18 cellular contexts compared by ENCODE assay signal in the genomic region with DNA sequence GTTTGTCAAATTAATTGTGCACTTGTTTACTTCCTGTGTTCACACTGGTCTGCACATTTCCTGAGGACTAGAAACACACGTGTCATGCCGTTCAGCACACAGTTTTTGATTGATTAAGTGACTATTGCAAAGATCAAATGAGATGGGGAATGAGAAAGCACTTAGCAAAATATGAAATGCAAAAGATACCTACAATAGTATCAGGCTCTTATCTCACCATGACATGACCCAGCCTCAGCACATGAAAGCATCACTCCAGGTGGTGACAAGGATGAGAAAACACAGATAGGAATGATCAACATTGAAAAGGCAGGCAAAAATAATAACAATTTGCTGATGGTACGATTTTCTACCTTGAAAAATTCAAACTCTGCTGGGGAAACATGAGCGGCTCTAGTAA. TPM values are rescaled to one million over a fixed set of nuclear protein-coding genes. Genes with fewer than 3 reads are reported as not detected.
A peak's percentile ranks its signal among the peaks of the same experiment; 100 is the strongest.
DNase-seq lines count a peak whose midpoint lies in the region; ATAC-seq lines count a peak whose summit lies in the region.
"Had no signal": no experiment of that assay in that cellular context is flagged by ENCODE, and none has a peak within 500 bp of the region (broad histone marks: within the 10 kb centered on the region; RNA-seq: fewer than 3 reads in every experiment).

No MANE protein-coding gene starts in this region.

- CTCF ChIA-PET in activated CD4-positive, alpha-beta memory T cell treated with anti-CD3 and anti-CD28 coated beads for 36 hours (lab: Charles Lee): no interaction called here

- H3K36me3 Mint-ChIP-seq in central memory CD8-positive, alpha-beta T cell (ENCODE audit: insufficient read depth): no peaks in the 10 kb centered on the region
- H3K36me3 Mint-ChIP-seq in activated CD4-positive, alpha-beta memory T cell treated with anti-CD3 and anti-CD28 coated beads for 36 hours: no peaks in the 10 kb centered on the region
- no peaks in the 10 kb centered on the region for H3K36me3 Mint-ChIP-seq in activated naive CD8-positive, alpha-beta T cell treated with anti-CD3 and anti-CD28 coated beads, Interleukin-2, amount 50 U/mL, for 24 hours (ENCODE audit: low read depth)
- H3K36me3 Mint-ChIP-seq: IgD-negative memory B cell had no signal

- no peak overlapping the region for H3K4me3 ChIP-seq in skeletal muscle tissue (ENCODE audit: low read length in 3 of 3)

- H3K4me3 Mint-ChIP-seq in central memory CD8-positive, alpha-beta T cell: no peak overlapping the region
- H3K4me3 Mint-ChIP-seq in activated CD4-positive, alpha-beta memory T cell treated with anti-CD3 and anti-CD28 coated beads for 36 hours: no peak overlapping the region
- no peak overlapping the region for H3K4me3 Mint-ChIP-seq in activated naive CD8-positive, alpha-beta T cell treated with anti-CD3 and anti-CD28 coated beads, Interleukin-2, amount 50 U/mL, for 24 hours
- H3K4me3 Mint-ChIP-seq: IgD-negative memory B cell had no signal

- POLR2A ChIA-PET in activated CD4-positive, alpha-beta memory T cell treated with anti-CD3 and anti-CD28 coated beads for 36 hours (lab: Charles Lee): no interaction called here

- DNase-seq in NCI-H2171 treated with DMSO at 0.1 percent for 48 hours (lab: John Stamatoyannopoulos, UW): peak; percentile 36
- no peak for DNase-seq in NCI-H2171 (lab: John Stamatoyannopoulos, UW)
- DNase-seq in NCI-H774 (lab: John Stamatoyannopoulos, UW): peak; percentile 2
- DNase-seq in central memory CD8-positive, alpha-beta T cell (ENCODE audit: low spot score in 2 of 2): no peak
- no peak for DNase-seq in activated CD4-positive, alpha-beta memory T cell treated with anti-CD3 and anti-CD28 coated beads for 36 hours
- DNase-seq in Ammon's horn (ENCODE audit: low spot score): no peak
- DNase-seq in activated naive CD8-positive, alpha-beta T cell treated with anti-CD3 and anti-CD28 coated beads, Interleukin-2, amount 50 U/mL, for 24 hours: no peak
- DNase-seq: COR-L47, DMS79 treated with DMSO at 0.1 percent for 48 hours, Karpas-422, NCI-H187, NCI-H226, NCI-H510A treated with DMSO at 0.1 percent for 48 hours, NCI-H82, Right ventricle myocardium superior had no signal

- H3K4me1 Mint-ChIP-seq in central memory CD8-positive, alpha-beta T cell: peaks cover 12% of the 10 kb centered on the region
- H3K4me1 Mint-ChIP-seq in activated CD4-positive, alpha-beta memory T cell treated with anti-CD3 and anti-CD28 coated beads for 36 hours (ENCODE audit: low read depth): no peaks in the 10 kb centered on the region
- H3K4me1 Mint-ChIP-seq in activated naive CD8-positive, alpha-beta T cell treated with anti-CD3 and anti-CD28 coated beads, Interleukin-2, amount 50 U/mL, for 24 hours: no peaks in the 10 kb centered on the region

- ATAC-seq in central memory CD8-positive, alpha-beta T cell (replicated peaks; ENCODE audit: extremely low read depth, poor library complexity, severe bottlenecking): no peak
- ATAC-seq in activated naive CD8-positive, alpha-beta T cell treated with anti-CD3 and anti-CD28 coated beads, Interleukin-2, amount 50 U/mL, for 24 hours: no peak

- H3K4me1 ChIP-seq in skeletal muscle tissue (ENCODE audit: control insufficient read depth in 3 of 3, insufficient read depth in 3 of 3, low read length in 3 of 3): peaks cover 22 to 51% (median 31%) of the 10 kb centered on the region in 3 donors

- H3K27ac ChIP-seq in skeletal muscle tissue (ENCODE audit: low read depth, low read length): peak overlapping the region; percentile 41
- H3K27ac ChIP-seq: 22Rv1 had no signal

- intact Hi-C loops in activated CD4-positive, alpha-beta memory T cell treated with anti-CD3 and anti-CD28 coated beads for 36 hours (cut with micrococcal nuclease): no loop called here

- no peaks in the 10 kb centered on the region for H3K9me3 ChIP-seq in skeletal muscle tissue (ENCODE audit: control insufficient read depth in 3 of 3, low read length in 3 of 3)

- no peaks in the 10 kb centered on the region for H3K27me3 Mint-ChIP-seq in central memory CD8-positive, alpha-beta T cell
- H3K27me3 Mint-ChIP-seq in activated CD4-positive, alpha-beta memory T cell treated with anti-CD3 and anti-CD28 coated beads for 36 hours: peaks cover 4% of the 10 kb centered on the region
- H3K27me3 Mint-ChIP-seq in activated naive CD8-positive, alpha-beta T cell treated with anti-CD3 and anti-CD28 coated beads, Interleukin-2, amount 50 U/mL, for 24 hours: no peaks in the 10 kb centered on the region
- H3K27me3 Mint-ChIP-seq: IgD-negative memory B cell had no signal

- H3K27me3 ChIP-seq in skeletal muscle tissue (ENCODE audit: control insufficient read depth in 3 of 3, insufficient read depth in 3 of 3, low read length in 3 of 3): peaks cover 0 to 2% (median 0%) of the 10 kb centered on the region in 3 donors

- H3K36me3 ChIP-seq in skeletal muscle tissue (ENCODE audit: control insufficient read depth in 3 of 3, insufficient read depth in 3 of 3, low read length in 3 of 3): no peaks in the 10 kb centered on the region

- no peaks in the 10 kb centered on the region for H3K9me3 Mint-ChIP-seq in central memory CD8-positive, alpha-beta T cell
- H3K9me3 Mint-ChIP-seq in activated CD4-positive, alpha-beta memory T cell treated with anti-CD3 and anti-CD28 coated beads for 36 hours: no peaks in the 10 kb centered on the region
- no peaks in the 10 kb centered on the region for H3K9me3 Mint-ChIP-seq in activated naive CD8-positive, alpha-beta T cell treated with anti-CD3 and anti-CD28 coated beads, Interleukin-2, amount 50 U/mL, for 24 hours
- H3K9me3 Mint-ChIP-seq: IgD-negative memory B cell had no signal

- peak overlapping the region; percentile 14 for H3K27ac Mint-ChIP-seq in central memory CD8-positive, alpha-beta T cell (ENCODE audit: low read depth)
- H3K27ac Mint-ChIP-seq in activated CD4-positive, alpha-beta memory T cell treated with anti-CD3 and anti-CD28 coated beads for 36 hours: no peak overlapping the region
- H3K27ac Mint-ChIP-seq in activated naive CD8-positive, alpha-beta T cell treated with anti-CD3 and anti-CD28 coated beads, Interleukin-2, amount 50 U/mL, for 24 hours: no peak overlapping the region
- H3K27ac Mint-ChIP-seq: IgD-negative memory B cell had no signal

- no peak overlapping the region for H3K9ac ChIP-seq in skeletal muscle tissue (ENCODE audit: low read depth in 1 of 3, low read length in 3 of 3)

RNA-seq across cellular contexts. Expression of gene TP53I11, which starts 42.1 kb away (rescaled TPM):
- 6.8 TPM for total RNA-seq in skeletal muscle tissue
- total RNA-seq in activated CD4-positive, alpha-beta memory T cell treated with anti-CD3 and anti-CD28 coated beads for 36 hours: 10 to 100 TPM; 15.7 to 17.6 TPM

Comparison
In these comparisons a context has a peak if more than half of its experiments do, and no peak if none do; other contexts are left out.
1. DNase-seq: peak in NCI-H2171 treated with DMSO at 0.1 percent for 48 hours (single experiment) and NCI-H774 (single experiment); none in NCI-H2171 (single experiment), central memory CD8-positive, alpha-beta T cell (0 of 2), activated CD4-positive, alpha-beta memory T cell treated with anti-CD3 and anti-CD28 coated beads for 36 hours (single experiment), Ammon's horn (single experiment) and activated naive CD8-positive, alpha-beta T cell treated with anti-CD3 and anti-CD28 coated beads, Interleukin-2, amount 50 U/mL, for 24 hours (single experiment).